ENCODE assay signal across 17 cellular contexts in the genomic region with DNA sequence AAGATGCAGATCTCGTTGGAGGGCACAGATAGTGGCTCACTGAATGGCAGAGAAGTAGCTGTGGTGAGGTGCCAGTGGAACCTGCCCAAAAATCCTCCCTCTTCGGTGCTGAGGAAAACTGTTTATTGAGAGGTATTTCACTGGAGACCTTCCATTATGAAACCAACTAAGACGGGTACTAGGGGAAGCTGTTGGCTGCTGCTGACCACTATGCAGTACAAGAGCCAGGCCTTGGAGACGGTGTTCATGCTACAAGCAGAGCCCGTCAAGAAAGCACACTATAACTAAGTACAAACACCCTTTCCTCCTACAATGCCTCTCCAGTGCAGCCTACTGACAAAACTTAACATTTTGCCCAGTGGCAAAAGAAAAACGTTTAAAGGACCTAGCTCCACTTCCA. TPM values are rescaled to one million over a fixed set of nuclear protein-coding genes. Genes with fewer than 3 reads are reported as not detected.
DNase-seq lines count a peak whose midpoint lies in the region; ATAC-seq and TF ChIP-seq lines count a peak whose summit lies in the region.
"Had no signal": no experiment of that assay in that cellular context is flagged by ENCODE, and none has a peak within 500 bp of the region (broad histone marks: within the 10 kb centered on the region; RNA-seq: fewer than 3 reads in every experiment).

No MANE protein-coding gene starts in this region.

- no peak overlapping the region for H3K9ac ChIP-seq in neural progenitor cell

- H3K27me3 ChIP-seq in CD4-positive, alpha-beta T cell (ENCODE audit: control insufficient read depth, insufficient read depth, low read length): no peaks in the 10 kb centered on the region
- no peaks in the 10 kb centered on the region for H3K27me3 ChIP-seq in neural progenitor cell
- H3K27me3 ChIP-seq: spleen had no signal

- H3K4me3 Mint-ChIP-seq in CD4-positive, alpha-beta T cell: peak overlapping the region; percentile 1
- H3K4me3 Mint-ChIP-seq in IgD-negative memory B cell (peak overlapping the region in 3 of 4 donors; percentile 53 to 65 (median 61)), chondrocyte (ENCODE audit: unreplicated experiment) (no peak overlapping the region), neural progenitor cell (no peak overlapping the region)
- H3K4me3 Mint-ChIP-seq: activated CD4-positive, alpha-beta T cell treated with anti-CD3 and anti-CD28 coated beads for 36 hours had no signal

- H3K27ac ChIP-seq in CD4-positive, alpha-beta T cell (ENCODE audit: low read depth, low read length): no peak overlapping the region
- H3K27ac ChIP-seq in neural progenitor cell: no peak overlapping the region
- H3K27ac ChIP-seq: HL-60, lower lobe of right lung, spleen had no signal

- peaks cover 27% of the 10 kb centered on the region for H3K36me3 Mint-ChIP-seq in CD4-positive, alpha-beta T cell (ENCODE audit: low read depth)
- H3K36me3 Mint-ChIP-seq in IgD-negative memory B cell: peaks cover 10% of the 10 kb centered on the region
- no peaks in the 10 kb centered on the region for H3K36me3 Mint-ChIP-seq in chondrocyte (ENCODE audit: low read depth)
- peaks cover 18% of the 10 kb centered on the region for H3K36me3 Mint-ChIP-seq in neural progenitor cell

- peaks cover 77% of the 10 kb centered on the region for H3K4me1 Mint-ChIP-seq in CD4-positive, alpha-beta T cell (ENCODE audit: low read depth)
- H3K4me1 Mint-ChIP-seq in IgD-negative memory B cell (peaks cover 46 to 61% (median 52%) of the 10 kb centered on the region in 3 donors), chondrocyte (ENCODE audit: low read depth) (peaks cover 58% of the 10 kb centered on the region), neural progenitor cell (peaks cover 27% of the 10 kb centered on the region)

- no peak overlapping the region for H3K4me3 ChIP-seq in neural progenitor cell
- H3K4me3 ChIP-seq: lower lobe of right lung, spleen had no signal

- TF ChIP-seq CTCF in CD4-positive, alpha-beta T cell (IDR thresholded peaks at IDR 0.05): no peak
- no peak for TF ChIP-seq CTCF in chondrocyte (IDR thresholded peaks at IDR 0.05)
- TF ChIP-seq CTCF in neural progenitor cell (IDR thresholded peaks at IDR 0.05): no peak

- no peaks in the 10 kb centered on the region for H3K27me3 Mint-ChIP-seq in CD4-positive, alpha-beta T cell
- no peaks in the 10 kb centered on the region for H3K27me3 Mint-ChIP-seq in IgD-negative memory B cell
- no peaks in the 10 kb centered on the region for H3K27me3 Mint-ChIP-seq in chondrocyte (ENCODE audit: low read depth)
- H3K27me3 Mint-ChIP-seq in neural progenitor cell (ENCODE audit: insufficient read depth, low read depth): peaks cover 2% of the 10 kb centered on the region
- H3K27me3 Mint-ChIP-seq: activated CD4-positive, alpha-beta T cell treated with anti-CD3 and anti-CD28 coated beads for 36 hours; T-helper 17 cell had no signal

- peaks cover 85% of the 10 kb centered on the region for H4K20me1 ChIP-seq in neural progenitor cell (ENCODE audit: low read depth)

- H3K4me1 ChIP-seq in neural progenitor cell: peaks cover 35% of the 10 kb centered on the region

- H3F3A ChIP-seq in neural progenitor cell (ENCODE audit: low read depth): no peaks in the 10 kb centered on the region

- H3K9me3 ChIP-seq in CD4-positive, alpha-beta T cell (ENCODE audit: control insufficient read depth, low read length): no peaks in the 10 kb centered on the region
- no peaks in the 10 kb centered on the region for H3K9me3 ChIP-seq in neural progenitor cell (ENCODE audit: low read depth)
- H3K9me3 ChIP-seq: lower lobe of right lung, spleen had no signal

- H3K36me3 ChIP-seq in neural progenitor cell: no peaks in the 10 kb centered on the region
- H3K36me3 ChIP-seq: lower lobe of right lung, spleen had no signal

- no peak overlapping the region for H2AFZ ChIP-seq in neural progenitor cell (replicated peaks)

- no peak for DNase-seq in CD4-positive, alpha-beta T cell
- no peak for DNase-seq in chondrocyte (ENCODE audit: low spot score)
- DNase-seq in neural progenitor cell (ENCODE audit: low spot score): peak; percentile 7
- DNase-seq in NCI-H1694 treated with DMSO at 0.1 percent for 48 hours (lab: John Stamatoyannopoulos, UW): no peak
- DNase-seq: activated CD4-positive, alpha-beta T cell treated with anti-CD3 and anti-CD28 coated beads for 36 hours; activated T-cell treated with anti-CD3 and anti-CD28 coated beads for 4 hours; AML-193; Karpas-422; lower lobe of right lung; NCI-H1930; spleen; T-helper 17 cell had no signal

- H3K27ac Mint-ChIP-seq in CD4-positive, alpha-beta T cell: no peak overlapping the region
- no peak overlapping the region for H3K27ac Mint-ChIP-seq in IgD-negative memory B cell
- H3K27ac Mint-ChIP-seq in chondrocyte (ENCODE audit: unreplicated experiment): peak overlapping the region; percentile 2
- H3K27ac Mint-ChIP-seq in neural progenitor cell: no peak overlapping the region
- H3K27ac Mint-ChIP-seq: activated CD4-positive, alpha-beta T cell treated with anti-CD3 and anti-CD28 coated beads for 36 hours had no signal

- CTCF ChIA-PET in CD4-positive, alpha-beta T cell (lab: Charles Lee): interaction anchor here (1.5 kb wide), 1 partner anchor 13 kb away, joined by 4 read pairs; no protein-coding TSS in a partner anchor

- no peaks in the 10 kb centered on the region for H3K9me3 Mint-ChIP-seq in CD4-positive, alpha-beta T cell
- no peaks in the 10 kb centered on the region for H3K9me3 Mint-ChIP-seq in IgD-negative memory B cell
- H3K9me3 Mint-ChIP-seq in chondrocyte (ENCODE audit: low read depth): no peaks in the 10 kb centered on the region
- peaks cover 9% of the 10 kb centered on the region for H3K9me3 Mint-ChIP-seq in neural progenitor cell

- peak overlapping the region; percentile 33 for H3K4me2 ChIP-seq in neural progenitor cell

- peaks cover 95% of the 10 kb centered on the region for H3K79me2 ChIP-seq in neural progenitor cell (ENCODE audit: low read depth)

- intact Hi-C loops in CD4-positive, alpha-beta T cell (cut with DNase I, micrococcal nuclease): loop anchor here in 1 of 2 experiments (10.0 kb wide), 4 partner anchors 351 to 559 kb away; partner anchors contain the start of genes RBM43 and STAM2

- ATAC-seq in CD4-positive, alpha-beta T cell (ENCODE audit: poor library complexity): no peak
- ATAC-seq in GM21390 (IDR thresholded peaks at IDR 0.05; ENCODE audit: unreplicated experiment): no peak
- ATAC-seq in GM19351 (IDR thresholded peaks at IDR 0.05; ENCODE audit: unreplicated experiment): no peak
- no peak for ATAC-seq in GM21723 (IDR thresholded peaks at IDR 0.05; ENCODE audit: unreplicated experiment)
- ATAC-seq: activated CD4-positive, alpha-beta T cell treated with anti-CD3 and anti-CD28 coated beads for 36 hours; lower lobe of right lung; T-helper 17 cell had no signal

- POLR2A ChIA-PET in CD4-positive, alpha-beta T cell (lab: Charles Lee): no interaction called here

RNA-seq across cellular contexts. Expression of gene ARL5A, which starts 4.6 kb away (rescaled TPM):
- total RNA-seq in CD4-positive, alpha-beta T cell: 10 to 100 TPM; 16.9 to 20.5 TPM
- polyA plus RNA-seq in IgD-negative memory B cell: 70.7 TPM
- total RNA-seq in chondrocyte (39.8 to 58.2 TPM (median 42.2 TPM) in 3 replicates), neural progenitor cell (ENCODE audit: low replicate concordance) (74.4 and 129 TPM in 2 replicates)

Comparison
In these comparisons a context has a peak if more than half of its experiments do, and no peak if none do; other contexts are left out.
1. H3K4me3 Mint-ChIP-seq: peak in CD4-positive, alpha-beta T cell (single experiment) and IgD-negative memory B cell (3 of 4); none in chondrocyte (single experiment) and neural progenitor cell (single experiment).